8 cellular contexts compared by ENCODE assay signal in the genomic region with DNA sequence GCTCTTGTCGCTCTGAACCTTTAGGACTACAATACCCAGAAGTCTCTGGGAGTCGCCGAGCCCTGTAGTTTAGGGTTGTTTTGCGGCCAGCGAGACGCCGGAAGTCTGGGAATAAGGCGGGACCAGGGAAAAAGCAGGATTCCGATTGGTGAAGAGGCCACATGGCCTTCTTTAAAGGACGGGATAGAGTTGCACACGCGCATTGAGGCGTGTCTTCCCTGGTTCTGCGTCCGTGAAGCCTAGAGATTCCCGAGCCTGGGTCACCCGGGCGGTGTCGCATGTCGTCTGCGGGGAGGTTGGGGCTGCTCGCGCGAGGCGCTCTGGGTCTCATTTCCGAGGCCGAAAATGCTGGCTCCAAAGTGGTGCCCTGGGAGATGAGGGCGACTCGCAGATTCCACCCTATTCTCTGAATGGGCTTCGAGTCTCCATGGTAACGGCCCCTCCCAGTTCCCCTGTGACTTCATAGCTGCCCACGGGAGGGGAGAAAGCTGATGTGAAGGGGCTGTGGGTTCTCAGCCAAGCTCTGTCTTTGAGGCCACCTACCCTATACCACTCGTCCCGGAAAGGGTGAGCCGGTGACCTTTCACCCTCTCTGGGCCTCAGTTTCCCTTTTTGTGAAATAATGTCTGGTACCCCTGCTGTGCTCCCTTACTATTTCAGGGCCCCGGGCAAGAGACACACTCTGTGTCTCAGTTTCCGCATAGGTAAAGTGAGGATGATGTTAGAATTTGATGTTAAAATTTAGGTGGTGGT. TPM values are rescaled to one million over a fixed set of nuclear protein-coding genes. Genes with fewer than 3 reads are reported as not detected.
A peak's percentile ranks its signal among the peaks of the same experiment; 100 is the strongest.
DNase-seq lines count a peak whose midpoint lies in the region; ATAC-seq, FAIRE-seq and TF ChIP-seq lines count a peak whose summit lies in the region.

No MANE protein-coding gene starts in this region.

- peak; percentile 55 for FAIRE-seq in colon (lab: Jason Lieb, UNC)

- CTCF ChIA-PET in BJ (lab: Yijun Ruan, JAX), result interaction anchor here (1.0 to 1.9 kb wide), 2 partner anchors 33 to 61 kb away, joined by 3 to 4 read pairs; no protein-coding TSS in a partner anchor

- DNase-seq in BJ (ENCODE audit: low read depth) (peak; percentile 97), NCI-H524 treated with DMSO at 0.1 percent for 48 hours (lab: John Stamatoyannopoulos, UW) (peak; percentile 90), kidney tubule cell (ENCODE audit: low spot score) (peak; percentile 98)
- peak; percentile 92 for DNase-seq in activated CD4-positive, alpha-beta T cell treated with anti-CD3 and anti-CD28 coated beads for 48 hours
- DNase-seq in stimulated activated CD4-positive, alpha-beta T cell treated with anti-CD3 and anti-CD28 coated beads, Interleukin-1b, Interleukin-23, amount 100 ng/mL, for 1 hour (ENCODE audit: low read depth in 2 of 2), result peak; percentile 74 to 77

- TF ChIP-seq CTCF in BJ (IDR thresholded peaks at IDR 0.05; ENCODE audit: insufficient read depth, low read depth, low read length), result no peak

- peak overlapping the region; percentile 73 for H3K4me3 ChIP-seq in BJ (ENCODE audit: low read depth, low read length)

- no peaks in the 10 kb centered on the region; the same call in 1 of the 2 replicates for H3K36me3 ChIP-seq in BJ (ENCODE audit: control insufficient read depth, insufficient read depth, low read length)

- H3K27me3 ChIP-seq in BJ (ENCODE audit: control insufficient read depth, insufficient read depth, low read length), result no peaks in the 10 kb centered on the region

- POLR2A ChIA-PET in BJ (lab: Charles Lee), result no interaction called here

- ATAC-seq in GM19324 (IDR thresholded peaks at IDR 0.05; ENCODE audit: low FRiP score, unreplicated experiment) (peak; percentile 85), HG03460 (IDR thresholded peaks at IDR 0.05; ENCODE audit: unreplicated experiment) (peak; percentile 71)

RNA-seq across cellular contexts. Expression of a gene that starts 0.6 kb away (rescaled TPM):
- 4.0 and 4.9 TPM in 2 replicates for polyA plus RNA-seq in BJ (2011; rRNA removed)
- 14.4 TPM in 2 replicates for polyA minus RNA-seq in BJ (2011; rRNA and poly(A)+ RNA removed)

RNA-seq across cellular contexts. Expression of a gene that starts 42.7 kb away (rescaled TPM):
- not detected in 2 replicates for polyA plus RNA-seq in BJ (2011; rRNA removed)
- not detected in 2 replicates for polyA minus RNA-seq in BJ (2011; rRNA and poly(A)+ RNA removed)

Comparison
In these comparisons a context has a peak if more than half of its experiments do, and no peak if none do; other contexts are left out.
1. Peak in every context shown above with its lines: DNase-seq, ATAC-seq and H3K4me3 ChIP-seq.